9 cellular contexts compared by ENCODE assay signal in genomic region chr12:64083285-64084210, GRCh38.
DNase-seq lines count a peak whose midpoint lies in the region; ATAC-seq, FAIRE-seq and TF ChIP-seq lines count a peak whose summit lies in the region.
"Had no signal": no experiment of that assay in that cellular context is flagged by ENCODE, and none has a peak within 500 bp of the region (broad histone marks: within the 10 kb centered on the region; RNA-seq: fewer than 3 reads in every experiment).

No MANE protein-coding gene starts in this region.

- H3K27ac ChIP-seq in lower lobe of right lung = peak overlapping the region; percentile 51
- H3K27ac ChIP-seq: BLaER1 treated with 17β-estradiol and CSF1 and Interleukin-3, amounts not matched to agents 10 nM and 100 nM had no signal

- no peak overlapping the region for H3K27ac Mint-ChIP-seq in Calu3 (ENCODE audit: unreplicated experiment)

- H3K36me3 Mint-ChIP-seq in Calu3 (ENCODE audit: insufficient read depth, unreplicated experiment) = peaks cover 11% of the 10 kb centered on the region

- H3K4me3 ChIP-seq in cardiac fibroblast (replicated peaks in 1 of 2; ENCODE audit: low read depth in 2 of 2, low read length in 2 of 2) (no peak overlapping the region), lower lobe of right lung (no peak overlapping the region)
- H3K4me3 ChIP-seq: BLaER1 treated with 17β-estradiol and CSF1 and Interleukin-3, amounts not matched to agents 10 nM and 100 nM had no signal

- peaks cover 42% of the 10 kb centered on the region for H3K4me1 ChIP-seq in lower lobe of right lung

- no peaks in the 10 kb centered on the region for H3K9me3 ChIP-seq in lower lobe of right lung
- H3K9me3 ChIP-seq: BLaER1 treated with 17β-estradiol and CSF1 and Interleukin-3, amounts not matched to agents 10 nM and 100 nM had no signal

- FAIRE-seq in urothelium cell line (lab: Jason Lieb, UNC) = no peak

- H3K36me3 ChIP-seq in lower lobe of right lung = peaks cover 5% of the 10 kb centered on the region

- BruUV-seq in Calu3 (replicated peaks; lab: Mats Ljungman, UMichigan) = no TSS peak

- H3K4me3 Mint-ChIP-seq in Calu3 (ENCODE audit: low read depth, unreplicated experiment) = no peak overlapping the region

- TF ChIP-seq CTCF in cardiac fibroblast (IDR thresholded peaks at IDR 0.05; ENCODE audit: low read depth, low read length) (no peak), lower lobe of right lung (IDR thresholded peaks at IDR 0.05) (no peak), Calu3 (IDR thresholded peaks at IDR 0.05; ENCODE audit: unreplicated experiment) (no peak)

- intact Hi-C loops in lower lobe of right lung (cut with DNase I) (no loop called here), Calu3 (cut with micrococcal nuclease; ENCODE audit: unreplicated experiment) (no loop called here)

- peaks cover 32% of the 10 kb centered on the region for H3K4me1 Mint-ChIP-seq in Calu3 (ENCODE audit: low read depth, unreplicated experiment)

- no peaks in the 10 kb centered on the region for H3K27me3 Mint-ChIP-seq in Calu3 (ENCODE audit: unreplicated experiment)

- H3K27me3 ChIP-seq in lower lobe of right lung (ENCODE audit: low read depth) = no peaks in the 10 kb centered on the region

- ATAC-seq in lower lobe of right lung (peak; percentile 65 to 73), GM21786 (IDR thresholded peaks at IDR 0.05; ENCODE audit: unreplicated experiment) (no peak)

- H3K9me3 Mint-ChIP-seq in Calu3 (ENCODE audit: low read depth, unreplicated experiment) = no peaks in the 10 kb centered on the region

- peak; percentile 63 for DNase-seq in NCI-H345 (lab: John Stamatoyannopoulos, UW)
- DNase-seq in NCI-H345 treated with DMSO at 0.1 percent for 48 hours (lab: John Stamatoyannopoulos, UW; ENCODE audit: unreplicated experiment) = no peak
- peak; percentile 88 to 97 for DNase-seq in cardiac fibroblast (ENCODE audit: low read depth in 2 of 2)
- DNase-seq in lower lobe of right lung = peak; percentile 54
- peak; percentile 18 for DNase-seq in urothelium cell line (ENCODE audit: low spot score)
- no peak for DNase-seq in KG1 (lab: John Stamatoyannopoulos, UW)
- DNase-seq in Calu3 = no peak

- CTCF ChIA-PET in Calu3 (lab: Charles Lee) = no interaction called here

Comparison
In these comparisons a context has a peak if more than half of its experiments do, and no peak if none do; other contexts are left out.
1. DNase-seq: peak in NCI-H345 (single experiment), cardiac fibroblast (2 of 2), lower lobe of right lung (single experiment) and urothelium cell line (single experiment); none in NCI-H345 treated with DMSO at 0.1 percent for 48 hours (single experiment), KG1 (single experiment) and Calu3 (single experiment).